1 cellular context compared by ENCODE assay signal in the genomic region with DNA sequence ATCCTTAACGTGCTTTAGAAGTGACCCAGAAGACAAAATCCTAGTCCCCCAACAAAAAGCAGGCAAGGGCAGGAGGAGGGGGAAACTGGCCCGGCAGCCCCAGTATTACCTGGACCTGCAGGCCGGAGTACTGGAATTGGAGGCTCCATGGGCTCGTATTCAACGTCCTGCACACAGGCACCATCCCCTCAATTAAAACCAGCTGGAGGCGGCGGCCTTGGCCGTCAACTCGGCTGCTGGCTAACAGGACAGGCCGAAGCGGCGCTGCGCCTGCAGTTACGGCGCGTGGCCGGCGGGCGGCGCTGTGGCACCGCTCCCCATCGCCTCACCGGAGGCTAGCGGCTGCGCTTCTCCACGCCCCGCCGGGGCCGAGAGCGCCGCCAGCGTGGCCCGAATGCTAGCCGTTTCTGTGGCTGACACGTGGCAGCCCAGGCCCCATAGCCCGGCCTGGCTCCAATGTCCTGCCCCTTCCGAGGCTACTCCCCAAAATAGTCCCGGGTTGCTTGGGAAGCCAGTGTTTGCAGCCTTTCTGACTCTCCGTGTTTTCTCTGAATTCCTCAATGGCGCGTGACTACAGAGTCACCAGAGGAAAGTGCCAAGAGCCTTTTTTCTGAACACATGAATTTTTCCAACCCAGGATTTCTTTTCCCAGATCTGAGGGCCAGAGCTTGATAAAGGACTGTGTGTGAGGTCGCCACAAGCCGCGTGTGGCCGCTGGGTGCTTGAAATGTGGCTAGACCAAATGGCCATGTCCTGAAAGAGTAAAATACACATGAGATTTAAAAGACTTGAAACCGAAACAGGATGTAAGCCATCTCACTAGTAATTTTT.
TF ChIP-seq lines count a peak whose summit lies in the region.

No MANE protein-coding gene starts in this region.

TF ChIP-seq in K562, 482 proteins besides CTCF, POLR2A, EP300 and RAD21 (continued from another document and continues in another):
- TF ChIP-seq, protein P1, sequence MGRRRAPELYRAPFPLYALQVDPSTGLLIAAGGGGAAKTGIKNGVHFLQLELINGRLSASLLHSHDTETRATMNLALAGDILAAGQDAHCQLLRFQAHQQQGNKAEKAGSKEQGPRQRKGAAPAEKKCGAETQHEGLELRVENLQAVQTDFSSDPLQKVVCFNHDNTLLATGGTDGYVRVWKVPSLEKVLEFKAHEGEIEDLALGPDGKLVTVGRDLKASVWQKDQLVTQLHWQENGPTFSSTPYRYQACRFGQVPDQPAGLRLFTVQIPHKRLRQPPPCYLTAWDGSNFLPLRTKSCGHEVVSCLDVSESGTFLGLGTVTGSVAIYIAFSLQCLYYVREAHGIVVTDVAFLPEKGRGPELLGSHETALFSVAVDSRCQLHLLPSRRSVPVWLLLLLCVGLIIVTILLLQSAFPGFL (CRISPR knock-in tag; IDR thresholded peaks at IDR 0.05): peak; percentile 94; the same call in 1 of the 2 replicates
- TF ChIP-seq, protein P2, sequence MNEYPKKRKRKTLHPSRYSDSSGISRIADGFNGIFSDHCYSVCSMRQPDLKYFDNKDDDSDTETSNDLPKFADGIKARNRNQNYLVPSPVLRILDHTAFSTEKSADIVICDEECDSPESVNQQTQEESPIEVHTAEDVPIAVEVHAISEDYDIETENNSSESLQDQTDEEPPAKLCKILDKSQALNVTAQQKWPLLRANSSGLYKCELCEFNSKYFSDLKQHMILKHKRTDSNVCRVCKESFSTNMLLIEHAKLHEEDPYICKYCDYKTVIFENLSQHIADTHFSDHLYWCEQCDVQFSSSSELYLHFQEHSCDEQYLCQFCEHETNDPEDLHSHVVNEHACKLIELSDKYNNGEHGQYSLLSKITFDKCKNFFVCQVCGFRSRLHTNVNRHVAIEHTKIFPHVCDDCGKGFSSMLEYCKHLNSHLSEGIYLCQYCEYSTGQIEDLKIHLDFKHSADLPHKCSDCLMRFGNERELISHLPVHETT (CRISPR knock-in tag; conservative IDR thresholded peaks at IDR 0.05 in 1 of 2, IDR thresholded peaks at IDR 0.05 in 1 of 2): peak in 1 of 2 experiments; percentile 83; a peak in 2 of 4 replicates
- TF ChIP-seq, protein P3, sequence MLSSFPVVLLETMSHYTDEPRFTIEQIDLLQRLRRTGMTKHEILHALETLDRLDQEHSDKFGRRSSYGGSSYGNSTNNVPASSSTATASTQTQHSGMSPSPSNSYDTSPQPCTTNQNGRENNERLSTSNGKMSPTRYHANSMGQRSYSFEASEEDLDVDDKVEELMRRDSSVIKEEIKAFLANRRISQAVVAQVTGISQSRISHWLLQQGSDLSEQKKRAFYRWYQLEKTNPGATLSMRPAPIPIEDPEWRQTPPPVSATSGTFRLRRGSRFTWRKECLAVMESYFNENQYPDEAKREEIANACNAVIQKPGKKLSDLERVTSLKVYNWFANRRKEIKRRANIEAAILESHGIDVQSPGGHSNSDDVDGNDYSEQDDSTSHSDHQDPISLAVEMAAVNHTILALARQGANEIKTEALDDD (IDR thresholded peaks at IDR 0.05): no peak; the same call in 1 of the 2 replicates
- TF ChIP-seq CC2D1A (IDR thresholded peaks at IDR 0.05): no peak
- peak; percentile 48 for TF ChIP-seq POLR2B (IDR thresholded peaks at IDR 0.05; ENCODE audit: low read depth, partially characterized antibody)
- TF ChIP-seq TCFL5 (CRISPR knock-in tag; conservative IDR thresholded peaks at IDR 0.05): no peak
- TF ChIP-seq HSF4 (CRISPR knock-in tag; IDR thresholded peaks at IDR 0.05; ENCODE audit: borderline replicate concordance): no peak
- TF ChIP-seq ZNF146 (CRISPR knock-in tag; IDR thresholded peaks at IDR 0.05; ENCODE audit: unreplicated experiment): no peak
- TF ChIP-seq, protein P4, sequence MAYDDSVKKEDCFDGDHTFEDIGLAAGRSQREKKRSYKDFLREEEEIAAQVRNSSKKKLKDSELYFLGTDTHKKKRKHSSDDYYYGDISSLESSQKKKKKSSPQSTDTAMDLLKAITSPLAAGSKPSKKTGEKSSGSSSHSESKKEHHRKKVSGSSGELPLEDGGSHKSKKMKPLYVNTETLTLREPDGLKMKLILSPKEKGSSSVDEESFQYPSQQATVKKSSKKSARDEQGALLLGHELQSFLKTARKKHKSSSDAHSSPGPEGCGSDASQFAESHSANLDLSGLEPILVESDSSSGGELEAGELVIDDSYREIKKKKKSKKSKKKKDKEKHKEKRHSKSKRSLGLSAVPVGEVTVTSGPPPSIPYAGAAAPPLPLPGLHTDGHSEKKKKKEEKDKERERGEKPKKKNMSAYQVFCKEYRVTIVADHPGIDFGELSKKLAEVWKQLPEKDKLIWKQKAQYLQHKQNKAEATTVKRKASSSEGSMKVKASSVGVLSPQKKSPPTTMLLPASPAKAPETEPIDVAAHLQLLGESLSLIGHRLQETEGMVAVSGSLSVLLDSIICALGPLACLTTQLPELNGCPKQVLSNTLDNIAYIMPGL (CRISPR knock-in tag; IDR thresholded peaks at IDR 0.05): peak; percentile 90
- 0 out of 2 replicates have a peak, but pooled peaks have one; percentile 29 for TF ChIP-seq NFXL1 (CRISPR knock-in tag; IDR thresholded peaks at IDR 0.05)
- no peak for TF ChIP-seq TAF9B (IDR thresholded peaks at IDR 0.05; ENCODE audit: partially characterized antibody)
- peak; percentile 46; the same call in 1 of the 2 replicates for TF ChIP-seq OTX1 (CRISPR knock-in tag; IDR thresholded peaks at IDR 0.05)
- TF ChIP-seq KDM4B (IDR thresholded peaks at IDR 0.05; ENCODE audit: borderline replicate concordance in 2 of 2, low read depth in 1 of 2): no peak
- peak; percentile 91; the same call in 1 of the 2 replicates for TF ChIP-seq NR3C1 (CRISPR knock-in tag; IDR thresholded peaks at IDR 0.05)
- TF ChIP-seq SRSF1 (IDR thresholded peaks at IDR 0.05; ENCODE audit: low read depth, low read length): no peak
- TF ChIP-seq, protein P5, sequence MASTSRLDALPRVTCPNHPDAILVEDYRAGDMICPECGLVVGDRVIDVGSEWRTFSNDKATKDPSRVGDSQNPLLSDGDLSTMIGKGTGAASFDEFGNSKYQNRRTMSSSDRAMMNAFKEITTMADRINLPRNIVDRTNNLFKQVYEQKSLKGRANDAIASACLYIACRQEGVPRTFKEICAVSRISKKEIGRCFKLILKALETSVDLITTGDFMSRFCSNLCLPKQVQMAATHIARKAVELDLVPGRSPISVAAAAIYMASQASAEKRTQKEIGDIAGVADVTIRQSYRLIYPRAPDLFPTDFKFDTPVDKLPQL (IDR thresholded peaks at IDR 0.05; ENCODE audit: extremely low read depth, insufficient read length): no peak
- no peak for TF ChIP-seq NR2C1 (IDR thresholded peaks at IDR 0.05)
- TF ChIP-seq NR2C1 (tag; IDR thresholded peaks at IDR 0.05): peak; percentile 33; the same call in 1 of the 2 replicates
- TF ChIP-seq TCF3 (CRISPR knock-in tag; IDR thresholded peaks at IDR 0.05): 0 out of 2 replicates have a peak, but pooled peaks have one; percentile 20
- peak; percentile 82; the same call in 1 of the 2 replicates for TF ChIP-seq SREBF2 (CRISPR knock-in tag; IDR thresholded peaks at IDR 0.05)
- TF ChIP-seq, protein P6, sequence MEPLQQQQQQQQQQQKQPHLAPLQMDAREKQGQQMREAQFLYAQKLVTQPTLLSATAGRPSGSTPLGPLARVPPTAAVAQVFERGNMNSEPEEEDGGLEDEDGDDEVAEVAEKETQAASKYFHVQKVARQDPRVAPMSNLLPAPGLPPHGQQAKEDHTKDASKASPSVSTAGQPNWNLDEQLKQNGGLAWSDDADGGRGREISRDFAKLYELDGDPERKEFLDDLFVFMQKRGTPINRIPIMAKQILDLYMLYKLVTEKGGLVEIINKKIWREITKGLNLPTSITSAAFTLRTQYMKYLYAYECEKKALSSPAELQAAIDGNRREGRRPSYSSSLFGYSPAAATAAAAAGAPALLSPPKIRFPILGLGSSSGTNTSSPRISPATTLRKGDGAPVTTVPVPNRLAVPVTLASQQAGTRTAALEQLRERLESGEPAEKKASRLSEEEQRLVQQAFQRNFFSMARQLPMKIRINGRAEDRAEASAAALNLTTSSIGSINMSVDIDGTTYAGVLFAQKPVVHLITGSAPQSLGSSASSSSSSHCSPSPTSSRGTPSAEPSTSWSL (CRISPR knock-in tag; IDR thresholded peaks at IDR 0.05; ENCODE audit: borderline replicate concordance): no peak
- TF ChIP-seq, protein P7, sequence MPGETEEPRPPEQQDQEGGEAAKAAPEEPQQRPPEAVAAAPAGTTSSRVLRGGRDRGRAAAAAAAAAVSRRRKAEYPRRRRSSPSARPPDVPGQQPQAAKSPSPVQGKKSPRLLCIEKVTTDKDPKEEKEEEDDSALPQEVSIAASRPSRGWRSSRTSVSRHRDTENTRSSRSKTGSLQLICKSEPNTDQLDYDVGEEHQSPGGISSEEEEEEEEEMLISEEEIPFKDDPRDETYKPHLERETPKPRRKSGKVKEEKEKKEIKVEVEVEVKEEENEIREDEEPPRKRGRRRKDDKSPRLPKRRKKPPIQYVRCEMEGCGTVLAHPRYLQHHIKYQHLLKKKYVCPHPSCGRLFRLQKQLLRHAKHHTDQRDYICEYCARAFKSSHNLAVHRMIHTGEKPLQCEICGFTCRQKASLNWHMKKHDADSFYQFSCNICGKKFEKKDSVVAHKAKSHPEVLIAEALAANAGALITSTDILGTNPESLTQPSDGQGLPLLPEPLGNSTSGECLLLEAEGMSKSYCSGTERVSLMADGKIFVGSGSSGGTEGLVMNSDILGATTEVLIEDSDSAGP (CRISPR knock-in tag; IDR thresholded peaks at IDR 0.05): no peak
- 0 out of 2 replicates have a peak, but pooled peaks have one; percentile 54 for TF ChIP-seq RUNX1 (IDR thresholded peaks at IDR 0.05; ENCODE audit: low read depth)
- no peak for TF ChIP-seq KLF10 (CRISPR knock-in tag; IDR thresholded peaks at IDR 0.05)
- TF ChIP-seq, protein P8, sequence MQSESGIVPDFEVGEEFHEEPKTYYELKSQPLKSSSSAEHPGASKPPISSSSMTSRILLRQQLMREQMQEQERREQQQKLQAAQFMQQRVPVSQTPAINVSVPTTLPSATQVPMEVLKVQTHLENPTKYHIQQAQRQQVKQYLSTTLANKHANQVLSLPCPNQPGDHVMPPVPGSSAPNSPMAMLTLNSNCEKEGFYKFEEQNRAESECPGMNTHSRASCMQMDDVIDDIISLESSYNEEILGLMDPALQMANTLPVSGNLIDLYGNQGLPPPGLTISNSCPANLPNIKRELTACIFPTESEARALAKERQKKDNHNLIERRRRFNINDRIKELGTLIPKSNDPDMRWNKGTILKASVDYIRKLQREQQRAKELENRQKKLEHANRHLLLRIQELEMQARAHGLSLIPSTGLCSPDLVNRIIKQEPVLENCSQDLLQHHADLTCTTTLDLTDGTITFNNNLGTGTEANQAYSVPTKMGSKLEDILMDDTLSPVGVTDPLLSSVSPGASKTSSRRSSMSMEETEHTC (IDR thresholded peaks at IDR 0.05): peak; percentile 53; the same call in 1 of the 2 replicates
- no peak for TF ChIP-seq IFI16 (CRISPR knock-in tag; IDR thresholded peaks at IDR 0.05)
- TF ChIP-seq, protein P9, sequence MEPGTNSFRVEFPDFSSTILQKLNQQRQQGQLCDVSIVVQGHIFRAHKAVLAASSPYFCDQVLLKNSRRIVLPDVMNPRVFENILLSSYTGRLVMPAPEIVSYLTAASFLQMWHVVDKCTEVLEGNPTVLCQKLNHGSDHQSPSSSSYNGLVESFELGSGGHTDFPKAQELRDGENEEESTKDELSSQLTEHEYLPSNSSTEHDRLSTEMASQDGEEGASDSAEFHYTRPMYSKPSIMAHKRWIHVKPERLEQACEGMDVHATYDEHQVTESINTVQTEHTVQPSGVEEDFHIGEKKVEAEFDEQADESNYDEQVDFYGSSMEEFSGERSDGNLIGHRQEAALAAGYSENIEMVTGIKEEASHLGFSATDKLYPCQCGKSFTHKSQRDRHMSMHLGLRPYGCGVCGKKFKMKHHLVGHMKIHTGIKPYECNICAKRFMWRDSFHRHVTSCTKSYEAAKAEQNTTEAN (CRISPR knock-in tag; IDR thresholded peaks at IDR 0.05): no peak
- TF ChIP-seq FIP1L1 (IDR thresholded peaks at IDR 0.05; ENCODE audit: low read depth, low read length, poor library complexity, severe bottlenecking): peak; percentile 92
- TF ChIP-seq, protein P10, sequence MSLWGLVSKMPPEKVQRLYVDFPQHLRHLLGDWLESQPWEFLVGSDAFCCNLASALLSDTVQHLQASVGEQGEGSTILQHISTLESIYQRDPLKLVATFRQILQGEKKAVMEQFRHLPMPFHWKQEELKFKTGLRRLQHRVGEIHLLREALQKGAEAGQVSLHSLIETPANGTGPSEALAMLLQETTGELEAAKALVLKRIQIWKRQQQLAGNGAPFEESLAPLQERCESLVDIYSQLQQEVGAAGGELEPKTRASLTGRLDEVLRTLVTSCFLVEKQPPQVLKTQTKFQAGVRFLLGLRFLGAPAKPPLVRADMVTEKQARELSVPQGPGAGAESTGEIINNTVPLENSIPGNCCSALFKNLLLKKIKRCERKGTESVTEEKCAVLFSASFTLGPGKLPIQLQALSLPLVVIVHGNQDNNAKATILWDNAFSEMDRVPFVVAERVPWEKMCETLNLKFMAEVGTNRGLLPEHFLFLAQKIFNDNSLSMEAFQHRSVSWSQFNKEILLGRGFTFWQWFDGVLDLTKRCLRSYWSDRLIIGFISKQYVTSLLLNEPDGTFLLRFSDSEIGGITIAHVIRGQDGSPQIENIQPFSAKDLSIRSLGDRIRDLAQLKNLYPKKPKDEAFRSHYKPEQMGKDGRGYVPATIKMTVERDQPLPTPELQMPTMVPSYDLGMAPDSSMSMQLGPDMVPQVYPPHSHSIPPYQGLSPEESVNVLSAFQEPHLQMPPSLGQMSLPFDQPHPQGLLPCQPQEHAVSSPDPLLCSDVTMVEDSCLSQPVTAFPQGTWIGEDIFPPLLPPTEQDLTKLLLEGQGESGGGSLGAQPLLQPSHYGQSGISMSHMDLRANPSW (CRISPR knock-in tag; IDR thresholded peaks at IDR 0.05): no peak
- TF ChIP-seq, protein P11, sequence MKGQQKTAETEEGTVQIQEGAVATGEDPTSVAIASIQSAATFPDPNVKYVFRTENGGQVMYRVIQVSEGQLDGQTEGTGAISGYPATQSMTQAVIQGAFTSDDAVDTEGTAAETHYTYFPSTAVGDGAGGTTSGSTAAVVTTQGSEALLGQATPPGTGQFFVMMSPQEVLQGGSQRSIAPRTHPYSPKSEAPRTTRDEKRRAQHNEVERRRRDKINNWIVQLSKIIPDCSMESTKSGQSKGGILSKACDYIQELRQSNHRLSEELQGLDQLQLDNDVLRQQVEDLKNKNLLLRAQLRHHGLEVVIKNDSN (CRISPR knock-in tag; IDR thresholded peaks at IDR 0.05): peak; percentile 74
- no peak for TF ChIP-seq FOXJ3 (CRISPR knock-in tag; IDR thresholded peaks at IDR 0.05)
- peak; percentile 33; the same call in 1 of the 2 replicates for TF ChIP-seq ARID1B (IDR thresholded peaks at IDR 0.05)
- no peak for TF ChIP-seq ZNF77 (CRISPR knock-in tag; IDR thresholded peaks at IDR 0.05)
